ENCODE assay signal across 8 cellular contexts in genomic region chr1:201025571-201026002, GRCh38. TPM values are rescaled to one million over a fixed set of nuclear protein-coding genes. Genes with fewer than 3 reads are reported as not detected.
A peak's percentile ranks its signal among the peaks of the same experiment; 100 is the strongest.
DNase-seq lines count a peak whose midpoint lies in the region; ATAC-seq lines count a peak whose summit lies in the region.

No MANE protein-coding gene starts in this region.

- no peak overlapping the region for H3K56ac ChIP-seq in mesendoderm (ENCODE audit: low read length)

- H3K4me2 ChIP-seq in mesendoderm (ENCODE audit: low read length) = no peak overlapping the region

- no peak overlapping the region for H3K23ac ChIP-seq in mesendoderm (ENCODE audit: low read length)

- no peak overlapping the region for H2AK5ac ChIP-seq in mesendoderm (ENCODE audit: low read length)

- H2BK5ac ChIP-seq in mesendoderm (ENCODE audit: low read length) = no peak overlapping the region

- ATAC-seq in HG02973 (IDR thresholded peaks at IDR 0.05; ENCODE audit: unreplicated experiment) (peak; percentile 24), left colon (no peak)

- no peak overlapping the region for H2BK15ac ChIP-seq in mesendoderm (replicated peaks; ENCODE audit: low read depth)

- H3K27me3 ChIP-seq in mesendoderm (ENCODE audit: insufficient read depth, low read length, poor library complexity) = no peaks in the 10 kb centered on the region

- H4K8ac ChIP-seq in mesendoderm (ENCODE audit: low read depth, low read length) = no peak overlapping the region

- H3K4ac ChIP-seq in mesendoderm (ENCODE audit: low read depth, low read length) = no peak overlapping the region

- H3K79me1 ChIP-seq in mesendoderm (ENCODE audit: low read length) = no peaks in the 10 kb centered on the region

- no peak overlapping the region for H2BK120ac ChIP-seq in mesendoderm (ENCODE audit: low read depth, low read length)

- no peak overlapping the region for H4K5ac ChIP-seq in mesendoderm (ENCODE audit: low read length)

- no peak overlapping the region for H3K18ac ChIP-seq in mesendoderm (ENCODE audit: low read length)

- H3K4me1 ChIP-seq in mesendoderm (ENCODE audit: control insufficient read depth, low read depth, low read length) = peaks cover 21% of the 10 kb centered on the region

- H3K79me2 ChIP-seq in mesendoderm (ENCODE audit: control insufficient read depth, insufficient read depth, low read length) = no peaks in the 10 kb centered on the region

- no CpG with 5 or more reads among the region's 7 CpGs for WGBS in mesendoderm (ENCODE audit: extremely low coverage, insufficient coverage, low lambda C conversion rate)

- H3K27ac ChIP-seq in mesendoderm (ENCODE audit: low read depth, low read length) = no peak overlapping the region

- DNase-seq in DMS 273 (lab: John Stamatoyannopoulos, UW; ENCODE audit: unreplicated experiment) (peak; percentile 70), DMS 273 treated with DMSO at 0.1 percent for 48 hours (lab: John Stamatoyannopoulos, UW) (no peak), mesendoderm (peak; percentile 85), left colon (no peak)
- DNase-seq in activated CD4-positive, alpha-beta T cell treated with anti-CD3 and anti-CD28 coated beads, Interleukin-2, amount 50 U/mL, for 48 hours = peak; percentile 33 to 55
- DNase-seq in stimulated activated CD4-positive, alpha-beta T cell treated with anti-CD3 and anti-CD28 coated beads, Interleukin-4, amount 100 ng/mL, for 1 hour = no peak
- DNase-seq in activated CD8-positive, alpha-beta memory T cell treated with anti-CD3 and anti-CD28 coated beads for 24 hours = no peak

- intact Hi-C loops in left colon (cut with DNase I, micrococcal nuclease) = no loop called here

- no peak overlapping the region for H3K4me3 ChIP-seq in mesendoderm (ENCODE audit: low read length)

- H3K36me3 ChIP-seq in mesendoderm (ENCODE audit: control insufficient read depth, insufficient read depth, low read length) = no peaks in the 10 kb centered on the region

- H3K9ac ChIP-seq in mesendoderm (ENCODE audit: low read length) = no peak overlapping the region

RNA-seq across cellular contexts. Expression of gene KIF21B, which starts 2.1 kb away (rescaled TPM):
- 4.6 TPM for polyA plus RNA-seq in mesendoderm (2013, experiment 1 of 2)
- polyA plus RNA-seq in mesendoderm (2013, experiment 2 of 2) = 4.7 TPM
- 10 to 100 TPM in 1 of 2 donors, 1 to 10 TPM in 1; 5.5 to 11.0 TPM for total RNA-seq in left colon

Comparison
In these comparisons a context has a peak if more than half of its experiments do, and no peak if none do; other contexts are left out.
1. DNase-seq: peak in DMS 273 (single experiment), activated CD4-positive, alpha-beta T cell treated with anti-CD3 and anti-CD28 coated beads, Interleukin-2, amount 50 U/mL, for 48 hours (2 of 2) and mesendoderm (single experiment); none in DMS 273 treated with DMSO at 0.1 percent for 48 hours (single experiment), stimulated activated CD4-positive, alpha-beta T cell treated with anti-CD3 and anti-CD28 coated beads, Interleukin-4, amount 100 ng/mL, for 1 hour (single experiment), activated CD8-positive, alpha-beta memory T cell treated with anti-CD3 and anti-CD28 coated beads for 24 hours (single experiment) and left colon (0 of 2).